In genomic region chr2:197672494-197672893, GRCh38 we compare ENCODE assay signal across 17 cellular contexts. TPM values are rescaled to one million over a fixed set of nuclear protein-coding genes. Genes with fewer than 3 reads are reported as not detected.
A peak's percentile ranks its signal among the peaks of the same experiment; 100 is the strongest.
DNase-seq lines count a peak whose midpoint lies in the region; ATAC-seq, FAIRE-seq and TF ChIP-seq lines count a peak whose summit lies in the region.
"Had no signal": no experiment of that assay in that cellular context is flagged by ENCODE, and none has a peak within 500 bp of the region (broad histone marks: within the 10 kb centered on the region; RNA-seq: fewer than 3 reads in every experiment).

No MANE protein-coding gene starts in this region.

- no peak overlapping the region for H3K27ac Mint-ChIP-seq in astrocyte (ENCODE audit: unreplicated experiment)
- peak overlapping the region; percentile 70 to 87 (median 83) for H3K27ac Mint-ChIP-seq in nephron
- H3K27ac Mint-ChIP-seq in activated T-helper 1 cell treated with anti-CD3 and anti-CD28 coated beads, Interleukin-12 subunit alpha, Interleukin-12 subunit beta, Interleukin-2, Interleukin-4 antibody, amounts not matched to agents 30 ng/mL and 10 ng/mL and 1 ng/mL, durations not matched to agents 14 hours and 24 hours and 36 hours = no peak overlapping the region

- no peak overlapping the region for H4K5ac ChIP-seq in H1 (ENCODE audit: insufficient read length, low read depth, low read length)

- H3K27me3 ChIP-seq in astrocyte (ENCODE audit: insufficient read depth, low read length) = no peaks in the 10 kb centered on the region
- H3K27me3 ChIP-seq in H1 (replicated peaks in 1 of 4; ENCODE audit: control insufficient read depth in 3 of 4, extremely low read depth in 1 of 4, insufficient read depth in 3 of 4, low read length in 3 of 4) = no peaks in the 10 kb centered on the region

- POLR2A ChIA-PET in A549 (lab: Yijun Ruan, JAX) = no interaction called here
- POLR2A ChIA-PET in H1 (lab: Charles Lee; ENCODE audit: partially characterized antibody) = no interaction called here

- no peak overlapping the region for H2BK15ac ChIP-seq in H1 (ENCODE audit: low read length)

- peaks cover 5% of the 10 kb centered on the region for H3K9me3 Mint-ChIP-seq in astrocyte (ENCODE audit: unreplicated experiment)
- peaks cover 23% of the 10 kb centered on the region for H3K9me3 Mint-ChIP-seq in nephron
- H3K9me3 Mint-ChIP-seq in activated T-helper 1 cell treated with anti-CD3 and anti-CD28 coated beads, Interleukin-12 subunit alpha, Interleukin-12 subunit beta, Interleukin-2, Interleukin-4 antibody, amounts not matched to agents 30 ng/mL and 10 ng/mL and 1 ng/mL, durations not matched to agents 14 hours and 24 hours and 36 hours = peaks cover 1% of the 10 kb centered on the region

- H3K27ac ChIP-seq in A549 (no peak overlapping the region), astrocyte (ENCODE audit: low read depth, low read length) (no peak overlapping the region), H1 (ENCODE audit: low read depth, low read length) (no peak overlapping the region)
- H3K27ac ChIP-seq: SJSA1 had no signal

- TF ChIP-seq POLR2A in A549 (IDR thresholded peaks at IDR 0.05; ENCODE audit: low read length) (no peak), H1 (IDR thresholded peaks at IDR 0.05; ENCODE audit: control extremely low read depth in 1 of 2, low read depth in 2 of 2, low read length in 2 of 2) (no peak)

- DNase-seq in A549 (ENCODE audit: low read depth in 1 of 2, low spot score in 1 of 2) (no peak), astrocyte (ENCODE audit: low read depth) (no peak), H1 (ENCODE audit: low read depth in 1 of 2, low spot score in 2 of 2) (no peak), anterior cingulate cortex (lab: John Stamatoyannopoulos, UW) (no peak), KG1 (lab: John Stamatoyannopoulos, UW) (no peak)
- DNase-seq in activated T-helper 1 cell treated with anti-CD3 and anti-CD28 coated beads, Interleukin-12 subunit alpha, Interleukin-12 subunit beta, Interleukin-2, Interleukin-4 antibody, amounts not matched to agents 30 ng/mL and 10 ng/mL and 1 ng/mL, durations not matched to agents 14 hours and 24 hours and 36 hours (ENCODE audit: low spot score) = no peak
- DNase-seq: EL, NCI-H1436 treated with DMSO at 0.1 percent for 48 hours, NCI-H2029 treated with DMSO at 0.1 percent for 48 hours, NCI-H2171 treated with DMSO at 0.1 percent for 48 hours, NCI-H446 treated with DMSO at 0.1 percent for 48 hours, NCI-H748 treated with DMSO at 0.1 percent for 48 hours had no signal

- TF ChIP-seq EP300 in A549 (IDR thresholded peaks at IDR 0.05) = no peak
- TF ChIP-seq EP300 in H1 (IDR thresholded peaks at IDR 0.05; ENCODE audit: borderline replicate concordance in 1 of 2, low read depth in 2 of 2, low read length in 2 of 2) = no peak

- no peaks in the 10 kb centered on the region for H3K79me1 ChIP-seq in H1 (ENCODE audit: low read depth, low read length)

- intact Hi-C loops in activated T-helper 1 cell treated with anti-CD3 and anti-CD28 coated beads, Interleukin-12 subunit alpha, Interleukin-12 subunit beta, Interleukin-2, Interleukin-4 antibody, amounts not matched to agents 30 ng/mL and 10 ng/mL and 1 ng/mL, durations not matched to agents 14 hours and 24 hours and 36 hours (cut with micrococcal nuclease) = no loop called here

- no peak overlapping the region for H3K23ac ChIP-seq in H1 (ENCODE audit: insufficient read length)

- no peak overlapping the region for H3K18ac ChIP-seq in H1 (ENCODE audit: extremely low read depth, low read length)

- no peak overlapping the region for H2BK12ac ChIP-seq in H1 (ENCODE audit: low read depth, low read length)

- FAIRE-seq in A549 (lab: Jason Lieb, UNC) (no peak), astrocyte (lab: Jason Lieb, UNC) (no peak), H1 (lab: Jason Lieb, UNC) (no peak)
- FAIRE-seq: A204.1 had no signal

- H3K4me3 ChIP-seq in A549 (no peak overlapping the region), astrocyte (ENCODE audit: insufficient read depth, low read depth, low read length) (no peak overlapping the region), H1 (ENCODE audit: extremely low read depth in 1 of 4, insufficient read depth in 2 of 4, low read depth in 3 of 4, low read length in 4 of 4) (no peak overlapping the region)
- H3K4me3 ChIP-seq: SJSA1 had no signal

- no peak overlapping the region for H2BK5ac ChIP-seq in H1 (ENCODE audit: low read depth, low read length)

- H2AFZ ChIP-seq in astrocyte (ENCODE audit: low read depth, low read length) = no peak overlapping the region
- H2AFZ ChIP-seq in H1 (ENCODE audit: low read length) = no peak overlapping the region

- H3K56ac ChIP-seq in H1 (replicated peaks; ENCODE audit: insufficient read length, low read depth, low read length) = peak overlapping the region; percentile 19

- H3K23me2 ChIP-seq in H1 (ENCODE audit: low read depth, low read length) = no peaks in the 10 kb centered on the region

- no peak overlapping the region for H4K8ac ChIP-seq in H1 (ENCODE audit: extremely low read depth, insufficient read depth, low read length)

- H3K9ac ChIP-seq in astrocyte (ENCODE audit: low read length) (no peak overlapping the region), H1 (replicated peaks in 1 of 4; ENCODE audit: extremely low read depth in 1 of 4, low read depth in 3 of 4, low read length in 3 of 4) (no peak overlapping the region)

- H3K27me3 Mint-ChIP-seq in astrocyte (ENCODE audit: low read depth, unreplicated experiment) = no peaks in the 10 kb centered on the region
- no peaks in the 10 kb centered on the region for H3K27me3 Mint-ChIP-seq in nephron (ENCODE audit: low read depth)
- H3K27me3 Mint-ChIP-seq in activated T-helper 1 cell treated with anti-CD3 and anti-CD28 coated beads, Interleukin-12 subunit alpha, Interleukin-12 subunit beta, Interleukin-2, Interleukin-4 antibody, amounts not matched to agents 30 ng/mL and 10 ng/mL and 1 ng/mL, durations not matched to agents 14 hours and 24 hours and 36 hours (ENCODE audit: insufficient read depth) = peaks cover 5% of the 10 kb centered on the region

- H3K36me3 Mint-ChIP-seq in astrocyte (ENCODE audit: low read depth, unreplicated experiment) = peaks cover 13% of the 10 kb centered on the region
- H3K36me3 Mint-ChIP-seq in nephron (ENCODE audit: low read depth) = peaks cover 51% of the 10 kb centered on the region
- peaks cover 2% of the 10 kb centered on the region for H3K36me3 Mint-ChIP-seq in activated T-helper 1 cell treated with anti-CD3 and anti-CD28 coated beads, Interleukin-12 subunit alpha, Interleukin-12 subunit beta, Interleukin-2, Interleukin-4 antibody, amounts not matched to agents 30 ng/mL and 10 ng/mL and 1 ng/mL, durations not matched to agents 14 hours and 24 hours and 36 hours (ENCODE audit: low read depth)

- WGBS in A549 (ENCODE audit: missing lambda C conversion rate) = 9% methylated on average over 1 of the region's 1 CpG
- WGBS in H1 (ENCODE audit: extremely low coverage in 1 of 2, insufficient coverage in 1 of 2, insufficient read length in 1 of 2, insufficient replicate concordance in 2 of 2, low coverage in 1 of 2, low lambda C conversion rate in 2 of 2, missing lambda C conversion rate in 1 of 2), 2 experiments = 75% methylated on average over 1 of the region's 1 CpG; no CpG with 5 or more reads in 1 of the 2 experiments

- H2BK20ac ChIP-seq in H1 (ENCODE audit: low read length) = no peak overlapping the region

- H4K20me1 ChIP-seq in astrocyte (ENCODE audit: insufficient read depth, low read length) = no peaks in the 10 kb centered on the region
- H4K20me1 ChIP-seq in H1 (replicated peaks in 1 of 2; ENCODE audit: control insufficient read depth in 1 of 2, insufficient read depth in 2 of 2, low read length in 2 of 2) = no peaks in the 10 kb centered on the region

- H3K9me3 ChIP-seq in A549 (no peaks in the 10 kb centered on the region), astrocyte (ENCODE audit: insufficient read depth, low read depth, low read length) (no peaks in the 10 kb centered on the region), H1 (ENCODE audit: insufficient read depth in 2 of 2, low read depth in 1 of 2, low read length in 1 of 2) (no peaks in the 10 kb centered on the region)
- H3K9me3 ChIP-seq: SJSA1 had no signal

- H2AK5ac ChIP-seq in H1 (ENCODE audit: low read depth, low read length) = no peak overlapping the region

- H3K36me3 ChIP-seq in astrocyte (ENCODE audit: insufficient read depth, low read length) (no peaks in the 10 kb centered on the region), H1 (ENCODE audit: control insufficient read depth in 2 of 4, insufficient read depth in 4 of 4, low read length in 3 of 4) (no peaks in the 10 kb centered on the region)
- H3K36me3 ChIP-seq: SJSA1 had no signal

- H2BK120ac ChIP-seq in H1 (replicated peaks; ENCODE audit: low read depth, low read length) = no peak overlapping the region

- H3K79me2 ChIP-seq in astrocyte (ENCODE audit: insufficient read depth, low read length) (no peaks in the 10 kb centered on the region), H1 (ENCODE audit: control insufficient read depth in 1 of 2, insufficient read depth in 2 of 2, low read length in 2 of 2) (no peaks in the 10 kb centered on the region; a peak in 1 of 4 replicates)

- H3K4me3 Mint-ChIP-seq in astrocyte (ENCODE audit: unreplicated experiment) = peak overlapping the region; percentile 66
- peak overlapping the region; percentile 85 to 86 (median 86) for H3K4me3 Mint-ChIP-seq in nephron
- no peak overlapping the region for H3K4me3 Mint-ChIP-seq in activated T-helper 1 cell treated with anti-CD3 and anti-CD28 coated beads, Interleukin-12 subunit alpha, Interleukin-12 subunit beta, Interleukin-2, Interleukin-4 antibody, amounts not matched to agents 30 ng/mL and 10 ng/mL and 1 ng/mL, durations not matched to agents 14 hours and 24 hours and 36 hours

- H3K14ac ChIP-seq in H1 (ENCODE audit: insufficient read length) = no peak overlapping the region

- ATAC-seq in A549 = no peak
- ATAC-seq in HG03378 (IDR thresholded peaks at IDR 0.05; ENCODE audit: unreplicated experiment) = no peak

- H3K4me1 ChIP-seq in A549 = no peaks in the 10 kb centered on the region
- no peaks in the 10 kb centered on the region for H3K4me1 ChIP-seq in astrocyte (ENCODE audit: insufficient read depth, low read length)
- peaks cover 0 to 13% (median 8%) of the 10 kb centered on the region in 4 experiments; a peak in 6 of 7 replicates for H3K4me1 ChIP-seq in H1 (replicated peaks in 1 of 4; ENCODE audit: control insufficient read depth in 3 of 4, insufficient read depth in 4 of 4, low read length in 3 of 4)

- CTCF ChIA-PET in A549 (lab: Yijun Ruan, JAX) = no interaction called here
- CTCF ChIA-PET in H1 (lab: Charles Lee; ENCODE audit: partially characterized antibody) = interaction anchor here (1.0 to 1.3 kb wide), 2 partner anchors 35 to 37 kb away, joined by 3 read pairs; no protein-coding TSS in a partner anchor

- TF ChIP-seq RAD21 in A549 (conservative IDR thresholded peaks at IDR 0.05 in 1 of 2, IDR thresholded peaks at IDR 0.05 in 1 of 2) (no peak), H1 (IDR thresholded peaks at IDR 0.05 in 1 of 2, conservative IDR thresholded peaks at IDR 0.05 in 1 of 2; ENCODE audit: low read depth in 2 of 2, low read length in 2 of 2) (no peak)

- H3K4me1 Mint-ChIP-seq in astrocyte (ENCODE audit: low read depth, unreplicated experiment) (peaks cover 23% of the 10 kb centered on the region), nephron (peaks cover 21% of the 10 kb centered on the region)
- H3K4me1 Mint-ChIP-seq in activated T-helper 1 cell treated with anti-CD3 and anti-CD28 coated beads, Interleukin-12 subunit alpha, Interleukin-12 subunit beta, Interleukin-2, Interleukin-4 antibody, amounts not matched to agents 30 ng/mL and 10 ng/mL and 1 ng/mL, durations not matched to agents 14 hours and 24 hours and 36 hours (ENCODE audit: low read depth) = no peaks in the 10 kb centered on the region

- no peak overlapping the region for H4K91ac ChIP-seq in H1 (replicated peaks; ENCODE audit: insufficient read length, low read length)

- no peak overlapping the region for H3K4ac ChIP-seq in H1 (replicated peaks; ENCODE audit: insufficient read length, low read depth, low read length)

- H3K4me2 ChIP-seq in A549 = no peak overlapping the region
- H3K4me2 ChIP-seq in astrocyte (ENCODE audit: low read length) = no peak overlapping the region
- no peak overlapping the region for H3K4me2 ChIP-seq in H1 (ENCODE audit: insufficient read depth in 1 of 2, low read depth in 2 of 2, low read length in 2 of 2)

- TF ChIP-seq CTCF in A549 (IDR thresholded peaks at IDR 0.05) (no peak), astrocyte (IDR thresholded peaks at IDR 0.05; ENCODE audit: insufficient read depth, low read depth, low read length) (no peak), H1 (IDR thresholded peaks at IDR 0.05; ENCODE audit: control extremely low read depth in 1 of 3, insufficient read depth in 1 of 3, low read depth in 1 of 3, low read length in 3 of 3) (no peak), nephron (IDR thresholded peaks at IDR 0.05; ENCODE audit: unreplicated experiment in 3 of 3) (no peak)

RNA-seq across cellular contexts. Expression of gene RFTN2, which starts 2.9 kb away (rescaled TPM):
- 0.17 and 0.20 TPM in 2 replicates for polyA plus RNA-seq in A549 (2011; rRNA removed)
- polyA plus RNA-seq in A549 (2012; cell fraction: cytosol; rRNA removed) = not detected in 2 replicates
- 0.05 TPM in 1 of 2 replicates, not detected in the other for polyA plus RNA-seq in A549 (2012; cell fraction: nucleus; rRNA removed)
- 0.03 to 0.13 TPM (median 0.08 TPM) in 3 replicates for polyA plus RNA-seq in A549 (2017; fragmentation: RNase III; extraction: RNeasy Plus Mini Kit Qiagen cat#74134 plus additional on column Dnase treatment)
- not detected in 2 replicates for polyA minus RNA-seq in A549 (2011; rRNA and poly(A)+ RNA removed)
- 7.1 and 8.1 TPM in 2 replicates for total RNA-seq in astrocyte
- 1.2 and 2.4 TPM in 2 replicates for total RNA-seq in H1 (2021; fragmentation: NEBNext Ultra II Directional; extraction: Animal tissue kit (Norgen Biotek cat#: 25700))
- polyA plus RNA-seq in H1 (2011; rRNA removed) = 0.42 and 2.3 TPM in 2 replicates
- 1.2 TPM for polyA plus RNA-seq in H1 (2011; cell fraction: cytosol; rRNA removed)
- 0.58 TPM for polyA plus RNA-seq in H1 (2011; cell fraction: nucleus; rRNA removed)
- 1.2 to 3.8 TPM (median 1.7 TPM) in 4 replicates for polyA plus RNA-seq in H1 (2012, experiment 1 of 2)
- polyA plus RNA-seq in H1 (2012, experiment 2 of 2) = 0.12 TPM
- 1.5 TPM for polyA plus RNA-seq in H1 (2013, experiment 1 of 2)
- polyA plus RNA-seq in H1 (2013, experiment 2 of 2) = 1.5 TPM
- 3.0 and 4.4 TPM in 2 replicates for polyA minus RNA-seq in H1 (2011; rRNA and poly(A)+ RNA removed)
- 2.3 TPM for polyA minus RNA-seq in H1 (2011; cell fraction: cytosol; rRNA and poly(A)+ RNA removed)
- 3.0 TPM for polyA minus RNA-seq in H1 (2011; cell fraction: nucleus; rRNA and poly(A)+ RNA removed)
- not detected in 2 replicates for total RNA-seq in activated T-helper 1 cell treated with anti-CD3 and anti-CD28 coated beads, Interleukin-12 subunit alpha, Interleukin-12 subunit beta, Interleukin-2, Interleukin-4 antibody, amounts not matched to agents 30 ng/mL and 10 ng/mL and 1 ng/mL, durations not matched to agents 14 hours and 24 hours and 36 hours
- total RNA-seq: HT1080 had no signal

RNA-seq across cellular contexts. Expression of gene MARS2, which starts 32.7 kb away (rescaled TPM):
- 10.9 and 11.6 TPM in 2 replicates for polyA plus RNA-seq in A549 (2011; rRNA removed)
- 5.2 and 7.4 TPM in 2 replicates for polyA plus RNA-seq in A549 (2012; cell fraction: cytosol; rRNA removed)
- polyA plus RNA-seq in A549 (2012; cell fraction: nucleus; rRNA removed) = 8.5 and 9.6 TPM in 2 replicates
- polyA plus RNA-seq in A549 (2017; fragmentation: RNase III; extraction: RNeasy Plus Mini Kit Qiagen cat#74134 plus additional on column Dnase treatment) = 9.0 to 9.5 TPM (median 9.1 TPM) in 3 replicates
- polyA minus RNA-seq in A549 (2011; rRNA and poly(A)+ RNA removed) = 14.7 and 15.5 TPM in 2 replicates
- 8.2 and 8.6 TPM in 2 replicates for total RNA-seq in astrocyte
- 26.8 and 27.2 TPM in 2 replicates for total RNA-seq in H1 (2021; fragmentation: NEBNext Ultra II Directional; extraction: Animal tissue kit (Norgen Biotek cat#: 25700))
- polyA plus RNA-seq in H1 (2011; rRNA removed) = 15.7 and 18.9 TPM in 2 replicates
- 14.5 TPM for polyA plus RNA-seq in H1 (2011; cell fraction: cytosol; rRNA removed)
- polyA plus RNA-seq in H1 (2011; cell fraction: nucleus; rRNA removed) = 29.7 TPM
- polyA plus RNA-seq in H1 (2012, experiment 1 of 2) = 15.5 to 21.2 TPM (median 17.2 TPM) in 4 replicates
- 15.7 TPM for polyA plus RNA-seq in H1 (2012, experiment 2 of 2)
- 15.6 TPM for polyA plus RNA-seq in H1 (2013, experiment 1 of 2)
- polyA plus RNA-seq in H1 (2013, experiment 2 of 2) = 13.8 TPM
- polyA minus RNA-seq in H1 (2011; rRNA and poly(A)+ RNA removed) = 37.6 and 40.7 TPM in 2 replicates
- 18.6 TPM for polyA minus RNA-seq in H1 (2011; cell fraction: cytosol; rRNA and poly(A)+ RNA removed)
- 49.0 TPM for polyA minus RNA-seq in H1 (2011; cell fraction: nucleus; rRNA and poly(A)+ RNA removed)
- 22.6 and 22.9 TPM in 2 replicates for total RNA-seq in activated T-helper 1 cell treated with anti-CD3 and anti-CD28 coated beads, Interleukin-12 subunit alpha, Interleukin-12 subunit beta, Interleukin-2, Interleukin-4 antibody, amounts not matched to agents 30 ng/mL and 10 ng/mL and 1 ng/mL, durations not matched to agents 14 hours and 24 hours and 36 hours

Comparison
In these comparisons a context has a peak if more than half of its experiments do, and no peak if none do; other contexts are left out.
1. H3K27ac Mint-ChIP-seq: peak in nephron (3 of 3); none in astrocyte (single experiment) and activated T-helper 1 cell treated with anti-CD3 and anti-CD28 coated beads, Interleukin-12 subunit alpha, Interleukin-12 subunit beta, Interleukin-2, Interleukin-4 antibody, amounts not matched to agents 30 ng/mL and 10 ng/mL and 1 ng/mL, durations not matched to agents 14 hours and 24 hours and 36 hours (single experiment).
2. Of the 18 proteins assayed by ChIP-seq in both H1 and A549: peak only in H1: none; only in A549: none; in both: KDM1A; in neither: 16; mixed calls (peak in some experiments, not most) for 1.